ENCODE assay signal across 10 cellular contexts in the genomic region with DNA sequence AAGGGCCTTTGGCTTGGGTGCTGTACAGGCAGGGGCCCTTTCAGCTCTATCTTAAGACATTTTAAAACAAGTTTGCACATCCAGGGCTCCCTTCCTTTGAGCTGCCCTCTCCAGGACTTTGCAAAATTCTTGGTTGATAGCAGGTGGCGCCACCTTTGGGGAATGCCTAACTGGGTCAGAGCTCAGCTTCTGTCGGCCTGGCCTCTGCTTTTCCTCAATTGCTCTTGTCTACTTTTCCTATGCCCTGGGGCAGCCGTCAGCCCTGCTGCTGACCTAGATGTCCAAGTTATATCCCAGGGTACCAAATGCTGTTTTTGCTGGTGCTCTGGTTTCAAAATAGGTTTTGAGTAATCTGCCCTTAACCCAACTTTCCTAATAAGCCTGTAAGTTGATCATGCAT.
DNase-seq lines count a peak whose midpoint lies in the region; ATAC-seq and TF ChIP-seq lines count a peak whose summit lies in the region.
"Had no signal": no experiment of that assay in that cellular context is flagged by ENCODE, and none has a peak within 500 bp of the region (broad histone marks: within the 10 kb centered on the region; RNA-seq: fewer than 3 reads in every experiment).

No MANE protein-coding gene starts in this region.

- DNase-seq in stimulated activated CD4-positive, alpha-beta T cell treated with anti-CD3 and anti-CD28 coated beads, Interleukin-4, amount 100 ng/mL, for 1 hour = peak; percentile 23
- DNase-seq in stimulated activated CD4-positive, alpha-beta T cell treated with anti-CD3 and anti-CD28 coated beads, Interleukin-2, amount 100 ng/mL, for 48 hours = no peak
- peak; percentile 5 for DNase-seq in cerebellar cortex (ENCODE audit: low spot score)
- no peak for DNase-seq in HPDE6-E6E7 (ENCODE audit: extremely low spot score)
- DNase-seq in NCI-H1694 treated with DMSO at 0.1 percent for 48 hours (lab: John Stamatoyannopoulos, UW) = no peak
- DNase-seq: NCI-H2029 treated with DMSO at 0.1 percent for 48 hours had no signal

- ATAC-seq in GM18909 (IDR thresholded peaks at IDR 0.05; ENCODE audit: poor library complexity, unreplicated experiment) = no peak
- no peak for ATAC-seq in HG02870 (IDR thresholded peaks at IDR 0.05; ENCODE audit: unreplicated experiment)
- ATAC-seq: left lobe of liver had no signal

- no peaks in the 10 kb centered on the region for H3K79me2 ChIP-seq in OCI-LY3 (ENCODE audit: low read length)

- no peak overlapping the region for H3K4me3 ChIP-seq in OCI-LY3 (ENCODE audit: low read length)

- H3K36me3 ChIP-seq in OCI-LY3 (replicated peaks; ENCODE audit: low read depth, low read length) = peaks cover 39% of the 10 kb centered on the region

- H3K4me1 ChIP-seq in OCI-LY3 (ENCODE audit: low read length) = no peaks in the 10 kb centered on the region

- no peaks in the 10 kb centered on the region for H3K27me3 ChIP-seq in OCI-LY3 (ENCODE audit: low read depth, low read length)

- no peak overlapping the region for H2AFZ ChIP-seq in OCI-LY3 (ENCODE audit: low read depth, low read length)

- no peak overlapping the region for H3K27ac ChIP-seq in OCI-LY3 (ENCODE audit: low read length)

- H3K9me3 ChIP-seq in OCI-LY3 (ENCODE audit: insufficient read depth, low read length) = no peaks in the 10 kb centered on the region

- H3K9ac ChIP-seq in OCI-LY3 (ENCODE audit: low read length) = no peak overlapping the region

- peak; percentile 38 for TF ChIP-seq CTCF in OCI-LY3 (IDR thresholded peaks at IDR 0.05; ENCODE audit: low read depth, low read length)

- H4K20me1 ChIP-seq in OCI-LY3 (ENCODE audit: insufficient read depth, low read length) = no peaks in the 10 kb centered on the region

- H3K4me2 ChIP-seq in OCI-LY3 (ENCODE audit: low read length) = no peak overlapping the region

Comparison
In these comparisons a context has a peak if more than half of its experiments do, and no peak if none do; other contexts are left out.
1. DNase-seq: peak in stimulated activated CD4-positive, alpha-beta T cell treated with anti-CD3 and anti-CD28 coated beads, Interleukin-4, amount 100 ng/mL, for 1 hour (single experiment) and cerebellar cortex (single experiment); none in stimulated activated CD4-positive, alpha-beta T cell treated with anti-CD3 and anti-CD28 coated beads, Interleukin-2, amount 100 ng/mL, for 48 hours (0 of 2), HPDE6-E6E7 (single experiment) and NCI-H1694 treated with DMSO at 0.1 percent for 48 hours (single experiment).